In the genomic region with DNA sequence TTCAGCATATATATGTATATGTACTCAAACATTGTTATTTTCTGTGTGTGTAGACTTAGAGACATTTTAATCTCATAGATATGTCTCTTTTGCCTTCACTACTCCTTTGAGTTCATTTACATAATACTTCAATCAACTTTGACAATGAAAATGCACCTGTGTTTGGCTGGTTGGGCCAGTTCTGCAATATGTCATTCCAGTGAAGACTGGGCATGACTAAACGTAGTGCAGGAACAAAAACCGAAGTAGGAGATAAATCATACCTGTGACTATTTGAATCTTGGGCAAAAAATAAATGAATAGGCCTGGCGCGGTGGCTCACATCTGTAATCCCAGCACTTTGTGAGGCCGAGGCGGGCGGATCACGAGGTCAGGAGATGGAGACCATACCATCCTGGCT, we compare ENCODE assay signal across 25 cellular contexts.
"Had no signal": no experiment of that assay in that cellular context is flagged by ENCODE, and none has a peak within 500 bp of the region (broad histone marks: within the 10 kb centered on the region; RNA-seq: fewer than 3 reads in every experiment).

No MANE protein-coding gene starts in this region.

- H3K4me3 ChIP-seq: neural progenitor cell, ovary, psoas muscle, right lobe of liver, sigmoid colon, stomach, thoracic aorta, thyroid gland, tibial nerve, upper lobe of right lung, uterus had no signal

- H3K27ac ChIP-seq: neural progenitor cell, ovary, parathyroid adenoma, psoas muscle, right lobe of liver, sigmoid colon, stomach, thoracic aorta, thyroid gland, tibial nerve, upper lobe of right lung, uterus had no signal

- H3K27me3 ChIP-seq: neural progenitor cell, ovary, right lobe of liver, sigmoid colon, stomach, thyroid gland, tibial nerve, upper lobe of right lung, uterus had no signal

- H3K4me1 ChIP-seq: neural progenitor cell, parathyroid adenoma, psoas muscle, right lobe of liver, sigmoid colon, stomach, thyroid gland, tibial nerve, upper lobe of right lung, uterus had no signal

- DNase-seq: natural killer cell; occipital lobe; ovary; posterior cingulate gyrus; psoas muscle; right cardiac atrium; right lobe of liver; sigmoid colon; small intestine; stimulated activated CD4-positive, alpha-beta T cell treated with anti-CD3 and anti-CD28 coated beads, Interleukin-15, amount 100 ng/mL, for 24 hours; stimulated activated CD4-positive, alpha-beta T cell treated with anti-CD3 and anti-CD28 coated beads, Interleukin-2, amount 100 ng/mL, for 24 hours; stimulated activated CD4-positive, alpha-beta T cell treated with anti-CD3 and anti-CD28 coated beads, Interleukin-2, amount 100 ng/mL, for 48 hours; stimulated activated CD4-positive, alpha-beta T cell treated with anti-CD3 and anti-CD28 coated beads, Interleukin-4, amount 100 ng/mL, for 24 hours; stimulated activated naive B cell treated with anti-CD40 and anti-IgM and Interleukin-4, amounts not matched to agents 10 μg/mL and 1 μg/mL and 100 μg/mL, for 72 hours; stimulated activated naive CD4-positive, alpha-beta T cell treated with Interleukin-2 at 50 U/mL for 16 hours; stomach; thyroid gland; trophoblast cell; upper lobe of right lung; uterus had no signal

- ATAC-seq: natural killer cell; psoas muscle; right cardiac atrium; right lobe of liver; stimulated activated effector memory CD8-positive, alpha-beta T cell treated with anti-CD3 and anti-CD28 coated beads, Interleukin-12 subunit alpha, Interleukin-12 subunit beta, amount 100 ng/mL, for 72 hours; stimulated activated naive B cell treated with anti-CD40 and anti-IgM and Interleukin-4, amounts not matched to agents 10 μg/mL and 1 μg/mL and 100 μg/mL, for 72 hours; upper lobe of right lung had no signal
